Comparison of ENCODE assay signal across 19 cellular contexts in the genomic region with DNA sequence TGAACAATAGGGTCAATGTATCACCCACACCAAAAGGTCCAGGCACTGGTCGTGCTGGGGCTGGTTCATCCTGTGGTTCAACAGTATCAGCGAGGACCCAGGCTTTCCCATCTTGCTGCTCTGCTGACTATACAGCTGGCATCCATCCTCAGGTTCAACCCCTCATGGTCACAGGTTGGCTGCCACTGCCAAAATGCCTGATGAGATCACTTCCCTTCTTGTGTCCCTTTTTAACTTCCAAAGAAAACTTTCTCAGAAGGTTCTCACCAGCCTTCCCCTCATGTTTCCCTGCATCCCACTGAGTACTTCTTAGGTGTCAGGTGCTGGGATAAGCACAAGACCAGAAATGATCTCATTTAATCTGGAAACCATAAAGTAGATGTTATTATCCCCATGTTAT.
"Had no signal": no experiment of that assay in that cellular context is flagged by ENCODE, and none has a peak within 500 bp of the region (broad histone marks: within the 10 kb centered on the region; RNA-seq: fewer than 3 reads in every experiment).

No MANE protein-coding gene starts in this region.

- H3K9me3 Mint-ChIP-seq: immature natural killer cell; naive thymus-derived CD4-positive, alpha-beta T cell had no signal

- H3K27ac Mint-ChIP-seq: immature natural killer cell; stimulated activated effector memory CD8-positive, alpha-beta T cell treated with anti-CD3 and anti-CD28 coated beads, Interleukin-12 subunit alpha, Interleukin-12 subunit beta, amount 100 ng/mL, for 72 hours had no signal

- H3K36me3 ChIP-seq: cardiac muscle cell, colonic mucosa had no signal

- DNase-seq: activated CD4-positive, alpha-beta T cell treated with anti-CD3 and anti-CD28 coated beads, Interleukin-2, amount 50 U/mL, for 48 hours; activated naive CD4-positive, alpha-beta T cell treated with anti-CD3 and anti-CD28 coated beads, Interleukin-2, amount 50 U/mL, for 16 hours; amygdala; colonic mucosa; effector CD8-positive, alpha-beta T cell; glutamatergic neuron; immature natural killer cell; left cardiac atrium; lower lobe of right lung; naive thymus-derived CD4-positive, alpha-beta T cell; nucleus accumbens; right cardiac atrium; SHP77; substantia nigra; trophoblast cell had no signal

- H3K4me1 Mint-ChIP-seq: immature natural killer cell had no signal

- H3K4me1 ChIP-seq: colonic mucosa had no signal

- H3K4me2 ChIP-seq: smooth muscle cell had no signal

- H3K4me3 Mint-ChIP-seq: immature natural killer cell; naive thymus-derived CD4-positive, alpha-beta T cell; stimulated activated effector memory CD8-positive, alpha-beta T cell treated with anti-CD3 and anti-CD28 coated beads, Interleukin-12 subunit alpha, Interleukin-12 subunit beta, amount 100 ng/mL, for 72 hours had no signal

- H3K9me3 ChIP-seq: colonic mucosa, lower lobe of right lung had no signal

- H3K27ac ChIP-seq: cardiac muscle cell, colonic mucosa, lower lobe of right lung had no signal

- H3K4me3 ChIP-seq: cardiac muscle cell, colonic mucosa, lower lobe of right lung, smooth muscle cell had no signal

- H3K27me3 Mint-ChIP-seq: naive thymus-derived CD4-positive, alpha-beta T cell had no signal

- ATAC-seq: activated CD4-positive, CD25-positive, alpha-beta regulatory T cell treated with anti-CD3 and anti-CD28 coated beads, Interleukin-2, amount 50 U/mL, for 24 hours; left cardiac atrium; lower lobe of right lung; naive thymus-derived CD4-positive, alpha-beta T cell; right cardiac atrium; stimulated activated effector memory CD8-positive, alpha-beta T cell treated with anti-CD3 and anti-CD28 coated beads, Interleukin-12 subunit alpha, Interleukin-12 subunit beta, amount 100 ng/mL, for 72 hours had no signal

- H3K27me3 ChIP-seq: cardiac muscle cell, colonic mucosa had no signal
